1 cellular context compared by ENCODE assay signal in the genomic region with DNA sequence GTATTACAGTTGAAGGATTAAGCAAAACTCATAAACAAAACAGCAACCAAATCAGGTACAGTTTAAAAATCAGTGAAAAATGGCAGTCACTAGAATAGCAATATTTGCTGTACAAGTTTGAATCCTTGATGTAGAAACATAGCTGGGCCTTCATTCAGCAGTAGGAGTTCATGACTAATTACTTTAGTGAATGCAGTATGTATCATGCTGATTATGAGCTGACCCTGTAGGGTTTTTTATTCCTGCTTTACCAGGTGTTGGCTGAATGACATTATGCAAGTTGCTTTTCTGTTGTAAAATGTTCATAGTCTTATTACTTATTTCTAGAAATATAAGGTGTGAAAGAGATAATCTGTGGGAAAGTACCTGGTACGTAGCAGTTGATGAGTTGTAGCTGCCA.
TF ChIP-seq lines count a peak whose summit lies in the region.

No MANE protein-coding gene starts in this region.

TF ChIP-seq in GM12878, 131 proteins besides CTCF, POLR2A, EP300 and RAD21 (continued from another document):
- TF ChIP-seq, protein P1, sequence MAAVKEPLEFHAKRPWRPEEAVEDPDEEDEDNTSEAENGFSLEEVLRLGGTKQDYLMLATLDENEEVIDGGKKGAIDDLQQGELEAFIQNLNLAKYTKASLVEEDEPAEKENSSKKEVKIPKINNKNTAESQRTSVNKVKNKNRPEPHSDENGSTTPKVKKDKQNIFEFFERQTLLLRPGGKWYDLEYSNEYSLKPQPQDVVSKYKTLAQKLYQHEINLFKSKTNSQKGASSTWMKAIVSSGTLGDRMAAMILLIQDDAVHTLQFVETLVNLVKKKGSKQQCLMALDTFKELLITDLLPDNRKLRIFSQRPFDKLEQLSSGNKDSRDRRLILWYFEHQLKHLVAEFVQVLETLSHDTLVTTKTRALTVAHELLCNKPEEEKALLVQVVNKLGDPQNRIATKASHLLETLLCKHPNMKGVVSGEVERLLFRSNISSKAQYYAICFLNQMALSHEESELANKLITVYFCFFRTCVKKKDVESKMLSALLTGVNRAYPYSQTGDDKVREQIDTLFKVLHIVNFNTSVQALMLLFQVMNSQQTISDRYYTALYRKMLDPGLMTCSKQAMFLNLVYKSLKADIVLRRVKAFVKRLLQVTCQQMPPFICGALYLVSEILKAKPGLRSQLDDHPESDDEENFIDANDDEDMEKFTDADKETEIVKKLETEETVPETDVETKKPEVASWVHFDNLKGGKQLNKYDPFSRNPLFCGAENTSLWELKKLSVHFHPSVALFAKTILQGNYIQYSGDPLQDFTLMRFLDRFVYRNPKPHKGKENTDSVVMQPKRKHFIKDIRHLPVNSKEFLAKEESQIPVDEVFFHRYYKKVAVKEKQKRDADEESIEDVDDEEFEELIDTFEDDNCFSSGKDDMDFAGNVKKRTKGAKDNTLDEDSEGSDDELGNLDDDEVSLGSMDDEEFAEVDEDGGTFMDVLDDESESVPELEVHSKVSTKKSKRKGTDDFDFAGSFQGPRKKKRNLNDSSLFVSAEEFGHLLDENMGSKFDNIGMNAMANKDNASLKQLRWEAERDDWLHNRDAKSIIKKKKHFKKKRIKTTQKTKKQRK (IDR thresholded peaks at IDR 0.05; ENCODE audit: low read depth, low read length), result no peak
- TF ChIP-seq CHD1 (IDR thresholded peaks at IDR 0.05; ENCODE audit: low read depth, low read length) (no peak), MYB (IDR thresholded peaks at IDR 0.05; ENCODE audit: borderline replicate concordance, low read depth, low read length) (no peak), KDM1A (IDR thresholded peaks at IDR 0.05; ENCODE audit: borderline replicate concordance) (no peak)
